ENCODE assay signal across 17 cellular contexts in genomic region chr5:72677447-72677846, GRCh38.
"Had no signal": no experiment of that assay in that cellular context is flagged by ENCODE, and none has a peak within 500 bp of the region (broad histone marks: within the 10 kb centered on the region; RNA-seq: fewer than 3 reads in every experiment).

No MANE protein-coding gene starts in this region.

- H3K9me3 ChIP-seq: suprapubic skin, testis, thoracic aorta, thyroid gland, tibial artery, upper lobe of right lung, uterus, vagina had no signal

- H3K4me1 ChIP-seq: stomach, suprapubic skin, testis, thyroid gland, tibial artery, tibial nerve, transverse colon, upper lobe of left lung, upper lobe of right lung, uterus, vagina had no signal

- ATAC-seq: stimulated activated effector memory CD8-positive, alpha-beta T cell treated with anti-CD3 and anti-CD28 coated beads, Interleukin-12 subunit alpha, Interleukin-12 subunit beta, amount 100 ng/mL, for 72 hours; stimulated activated memory B cell treated with anti-CD40 and anti-IgM and Interleukin-4, amounts not matched to agents 10 μg/mL and 1 μg/mL and 100 μg/mL, for 72 hours; stimulated activated naive B cell treated with anti-CD40 and anti-IgM and Interleukin-4, amounts not matched to agents 10 μg/mL and 1 μg/mL and 100 μg/mL, for 72 hours; stimulated activated naive CD8-positive, alpha-beta T cell treated with anti-CD3 and anti-CD28 coated beads, Interleukin-15, amount 100 ng/mL, for 72 hours; stimulated activated naive CD8-positive, alpha-beta T cell treated with anti-CD3 and anti-CD28 coated beads, Interleukin-15, Interleukin-2, amounts not matched to agents 100 U/mL and 50 U/mL, for 24 hours; upper lobe of right lung had no signal

- H3K4me3 ChIP-seq: stomach, suprapubic skin, testis, thoracic aorta, thyroid gland, tibial artery, tibial nerve, transverse colon, upper lobe of left lung, upper lobe of right lung, uterus, vagina had no signal

- H3K27ac ChIP-seq: stomach, suprapubic skin, testis, thoracic aorta, thyroid gland, tibial artery, tibial nerve, transverse colon, upper lobe of left lung, upper lobe of right lung, uterus, vagina had no signal

- H3K36me3 ChIP-seq: stomach, suprapubic skin, thoracic aorta, thyroid gland, tibial artery, tibial nerve, transverse colon, upper lobe of left lung, upper lobe of right lung, uterus, vagina had no signal
